In the genomic region with DNA sequence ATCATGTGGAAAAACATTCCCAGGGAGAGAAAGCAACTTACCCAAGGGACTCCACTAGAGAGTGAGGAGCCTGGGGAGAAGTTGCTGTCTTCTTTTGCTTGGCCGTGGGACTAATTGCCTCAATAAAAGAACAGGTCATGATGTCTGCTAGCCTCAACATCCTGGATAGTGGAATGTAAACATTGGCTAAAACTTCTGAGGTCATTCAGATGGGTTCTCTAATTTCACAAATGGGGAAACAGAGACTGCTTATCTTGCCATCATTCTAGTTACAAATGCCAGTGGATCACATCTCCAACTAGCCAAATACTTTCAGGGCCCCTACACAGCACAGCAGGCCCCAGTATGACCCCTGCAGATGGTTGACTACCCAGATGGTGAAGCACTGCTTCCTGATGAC, we compare ENCODE assay signal across 16 cellular contexts. TPM values are rescaled to one million over a fixed set of nuclear protein-coding genes. Genes with fewer than 3 reads are reported as not detected.
DNase-seq lines count a peak whose midpoint lies in the region; ATAC-seq and TF ChIP-seq lines count a peak whose summit lies in the region.
"Had no signal": no experiment of that assay in that cellular context is flagged by ENCODE, and none has a peak within 500 bp of the region (broad histone marks: within the 10 kb centered on the region; RNA-seq: fewer than 3 reads in every experiment).

No MANE protein-coding gene starts in this region.

- BruUV-seq in Caco-2 (replicated peaks; lab: Mats Ljungman, UMichigan) = no TSS peak

- no peaks in the 10 kb centered on the region for H3K27me3 ChIP-seq in smooth muscle cell (ENCODE audit: low read depth)
- no peaks in the 10 kb centered on the region for H3K27me3 ChIP-seq in thyroid gland
- no peaks in the 10 kb centered on the region for H3K27me3 ChIP-seq in Caco-2 (replicated peaks; ENCODE audit: control insufficient read depth, insufficient read depth, low read length)
- H3K27me3 ChIP-seq: body of pancreas, suprapubic skin had no signal

- TF ChIP-seq CTCF in fibroblast of the aortic adventitia (IDR thresholded peaks at IDR 0.05; ENCODE audit: insufficient read depth, low read length) (no peak), smooth muscle cell (IDR thresholded peaks at IDR 0.05; ENCODE audit: borderline replicate concordance, insufficient read depth, poor library complexity, severe bottlenecking) (no peak), thyroid gland (IDR thresholded peaks at IDR 0.05) (no peak), Caco-2 (IDR thresholded peaks at IDR 0.05; ENCODE audit: insufficient read depth in 1 of 2, low read depth in 1 of 2, low read length in 1 of 2, severe bottlenecking in 1 of 2, unreplicated experiment in 1 of 2) (no peak)

- no peaks in the 10 kb centered on the region for H4K20me1 ChIP-seq in smooth muscle cell (ENCODE audit: low read depth)

- H3K27ac ChIP-seq in smooth muscle cell (ENCODE audit: low read depth) (peak overlapping the region; percentile 62), thyroid gland (no peak overlapping the region)
- H3K27ac ChIP-seq: body of pancreas, suprapubic skin had no signal

- intact Hi-C loops in thyroid gland (cut with DNase I) = no loop called here
- intact Hi-C loops in Caco-2 (cut with micrococcal nuclease; ENCODE audit: unreplicated experiment) = no loop called here

- no peak for ATAC-seq in GM18519 (IDR thresholded peaks at IDR 0.05; ENCODE audit: low FRiP score, unreplicated experiment)
- ATAC-seq: body of pancreas, Panc1 had no signal

- CTCF ChIA-PET in Caco-2 (lab: Charles Lee) = no interaction called here

- H3K9me3 Mint-ChIP-seq in Caco-2 (ENCODE audit: unreplicated experiment) = no peaks in the 10 kb centered on the region
- H3K9me3 Mint-ChIP-seq: activated CD4-positive, alpha-beta T cell treated with anti-CD3 and anti-CD28 coated beads, Interleukin-2, amount 10 ng/mL, durations not matched to agents 24 days and 14 days; T-helper 1 cell treated with Interleukin-12 subunit alpha and Interleukin-12 subunit beta and Interleukin-4 antibody, amounts not matched to agents 30 μg/mL and 1 μg/mL, for 36 hours had no signal

- H3K27me3 Mint-ChIP-seq in Caco-2 (ENCODE audit: insufficient read depth, unreplicated experiment) = no peaks in the 10 kb centered on the region

- POLR2A ChIA-PET in Caco-2 (lab: Charles Lee) = no interaction called here

- peak overlapping the region; percentile 3 for H3K4me2 ChIP-seq in smooth muscle cell

- H3K79me2 ChIP-seq in smooth muscle cell (ENCODE audit: low read depth) = no peaks in the 10 kb centered on the region

- DNase-seq in GM04504 (ENCODE audit: low read depth) (peak; percentile 94), T1000 (lab: John Stamatoyannopoulos, UW) (peak; percentile 44), fibroblast of the aortic adventitia (ENCODE audit: low read depth) (peak; percentile 89), smooth muscle cell (lab: John Stamatoyannopoulos, UW; ENCODE audit: unreplicated experiment) (no peak), thyroid gland (no peak), Caco-2 (no peak)
- no peak for DNase-seq in stimulated activated CD4-positive, alpha-beta T cell treated with anti-CD3 and anti-CD28 coated beads, Interleukin-4, amount 100 ng/mL, for 1 hour
- DNase-seq: activated CD4-positive, alpha-beta T cell treated with anti-CD3 and anti-CD28 coated beads, Interleukin-2, amount 10 ng/mL, durations not matched to agents 24 days and 14 days; hippocampal formation; NCI-H510A had no signal

- H3K9ac ChIP-seq in smooth muscle cell (ENCODE audit: low read depth) = no peak overlapping the region

- H3K4me3 ChIP-seq in fibroblast of the aortic adventitia (ENCODE audit: low read depth, low read length) = no peak overlapping the region
- H3K4me3 ChIP-seq in smooth muscle cell = no peak overlapping the region
- no peak overlapping the region for H3K4me3 ChIP-seq in thyroid gland (replicated peaks in 1 of 3)
- no peak overlapping the region for H3K4me3 ChIP-seq in Caco-2 (ENCODE audit: low read depth, low read length)
- H3K4me3 ChIP-seq: body of pancreas, suprapubic skin had no signal

- no peak for TF ChIP-seq POLR2A in thyroid gland (IDR thresholded peaks at IDR 0.05)

- H3K36me3 Mint-ChIP-seq in Caco-2 (ENCODE audit: insufficient read depth, unreplicated experiment) = no peaks in the 10 kb centered on the region

- H3K9me3 ChIP-seq in smooth muscle cell (replicated peaks; ENCODE audit: low read depth) (no peaks in the 10 kb centered on the region), thyroid gland (no peaks in the 10 kb centered on the region), Caco-2 (no peaks in the 10 kb centered on the region)
- H3K9me3 ChIP-seq: body of pancreas, suprapubic skin had no signal

- H3K4me3 Mint-ChIP-seq in Caco-2 (ENCODE audit: unreplicated experiment) = no peak overlapping the region
- H3K4me3 Mint-ChIP-seq: activated CD4-positive, alpha-beta T cell treated with anti-CD3 and anti-CD28 coated beads, Interleukin-2, amount 10 ng/mL, durations not matched to agents 24 days and 14 days; neural crest cell; T-helper 1 cell treated with Interleukin-12 subunit alpha and Interleukin-12 subunit beta and Interleukin-4 antibody, amounts not matched to agents 30 μg/mL and 1 μg/mL, for 36 hours had no signal

- H3K4me1 ChIP-seq in smooth muscle cell (ENCODE audit: low read depth) = peaks cover 26% of the 10 kb centered on the region
- no peaks in the 10 kb centered on the region for H3K4me1 ChIP-seq in thyroid gland
- H3K4me1 ChIP-seq in Caco-2 = peaks cover 15% of the 10 kb centered on the region

- H3F3A ChIP-seq in smooth muscle cell (ENCODE audit: low read depth) = peaks cover 11% of the 10 kb centered on the region

- H3K27ac Mint-ChIP-seq in Caco-2 (ENCODE audit: unreplicated experiment) = no peak overlapping the region
- H3K27ac Mint-ChIP-seq: activated CD4-positive, alpha-beta T cell treated with anti-CD3 and anti-CD28 coated beads, Interleukin-2, amount 10 ng/mL, durations not matched to agents 24 days and 14 days; T-helper 1 cell treated with Interleukin-12 subunit alpha and Interleukin-12 subunit beta and Interleukin-4 antibody, amounts not matched to agents 30 μg/mL and 1 μg/mL, for 36 hours had no signal

- H3K36me3 ChIP-seq in smooth muscle cell (ENCODE audit: low read depth) (no peaks in the 10 kb centered on the region), thyroid gland (no peaks in the 10 kb centered on the region), Caco-2 (ENCODE audit: control insufficient read depth, insufficient read depth, low read length) (no peaks in the 10 kb centered on the region)
- H3K36me3 ChIP-seq: suprapubic skin had no signal

- WGBS in smooth muscle cell (ENCODE audit: low lambda C conversion rate) = 0% methylated on average over 1 of the region's 1 CpG
- 74 to 85% methylated on average over 1 of the region's 1 CpG for WGBS in thyroid gland, 2 donors

- peaks cover 12% of the 10 kb centered on the region for H3K4me1 Mint-ChIP-seq in Caco-2 (ENCODE audit: low read depth, unreplicated experiment)
- H3K4me1 Mint-ChIP-seq: activated CD4-positive, alpha-beta T cell treated with anti-CD3 and anti-CD28 coated beads, Interleukin-2, amount 10 ng/mL, durations not matched to agents 24 days and 14 days had no signal

- H2AFZ ChIP-seq in smooth muscle cell (ENCODE audit: low read depth) = no peak overlapping the region

RNA-seq across cellular contexts. Expression of a gene that starts 28.4 kb away (rescaled TPM):
- total RNA-seq in fibroblast of the aortic adventitia (ENCODE audit: low replicate concordance) = 134 and 278 TPM in 2 replicates
- total RNA-seq in smooth muscle cell = 87.7 and 92.7 TPM in 2 replicates
- polyA plus RNA-seq in smooth muscle cell = 93.2 and 128 TPM in 2 replicates
- total RNA-seq in thyroid gland = 10 to 100 TPM in 1 of 4 donors, 1 to 10 TPM in 3; 1.2 to 16.4 (median 4.3) TPM
- total RNA-seq in Caco-2 (2022) = 12.9 and 17.9 TPM in 2 replicates
- total RNA-seq: activated CD4-positive, alpha-beta T cell treated with anti-CD3 and anti-CD28 coated beads, Interleukin-2, amount 10 ng/mL, durations not matched to agents 24 days and 14 days had no signal

Comparison
In these comparisons a context has a peak if more than half of its experiments do, and no peak if none do; other contexts are left out.
1. DNase-seq: peak in GM04504 (single experiment), T1000 (single experiment) and fibroblast of the aortic adventitia (single experiment); none in smooth muscle cell (single experiment), stimulated activated CD4-positive, alpha-beta T cell treated with anti-CD3 and anti-CD28 coated beads, Interleukin-4, amount 100 ng/mL, for 1 hour (single experiment), thyroid gland (0 of 2) and Caco-2 (0 of 2).